ENCODE assay signal across 23 cellular contexts in genomic region chr13:80577951-80578670, GRCh38.
A peak's percentile ranks its signal among the peaks of the same experiment; 100 is the strongest.
DNase-seq lines count a peak whose midpoint lies in the region; ATAC-seq, FAIRE-seq and TF ChIP-seq lines count a peak whose summit lies in the region.
"Had no signal": no experiment of that assay in that cellular context is flagged by ENCODE, and none has a peak within 500 bp of the region (broad histone marks: within the 10 kb centered on the region; RNA-seq: fewer than 3 reads in every experiment).

No MANE protein-coding gene starts in this region.

- H3K27ac ChIP-seq in GM23338 (ENCODE audit: low read depth) (no peak overlapping the region), endothelial cell of umbilical vein (ENCODE audit: insufficient read depth, low read depth, low read length) (no peak overlapping the region), mammary epithelial cell (ENCODE audit: insufficient read depth, low read depth, low read length) (no peak overlapping the region)
- H3K27ac ChIP-seq: adrenal gland, breast epithelium, testis, vagina had no signal

- H3K36me3 ChIP-seq in GM23338 (ENCODE audit: insufficient read depth): no peaks in the 10 kb centered on the region
- H3K36me3 ChIP-seq in endothelial cell of umbilical vein (ENCODE audit: control insufficient read depth in 2 of 2, extremely low read depth in 1 of 2, insufficient read depth in 2 of 2, low read length in 2 of 2): no peaks in the 10 kb centered on the region
- no peaks in the 10 kb centered on the region for H3K36me3 ChIP-seq in mammary epithelial cell (ENCODE audit: insufficient read depth, low read length)
- H3K36me3 ChIP-seq: adrenal gland, breast epithelium, vagina had no signal

- no peaks in the 10 kb centered on the region for H4K20me1 ChIP-seq in GM23338 (replicated peaks; ENCODE audit: insufficient read depth)
- H4K20me1 ChIP-seq in endothelial cell of umbilical vein (replicated peaks; ENCODE audit: control insufficient read depth, extremely low read depth, insufficient read depth, low read length): no peaks in the 10 kb centered on the region
- no peaks in the 10 kb centered on the region for H4K20me1 ChIP-seq in mammary epithelial cell (ENCODE audit: insufficient read depth, low read length)

- peak in 1 of 2 experiments; percentile 13; a peak in 1 of 4 replicates for TF ChIP-seq CTCF in GM23338 (conservative IDR thresholded peaks at IDR 0.05; ENCODE audit: low read depth in 2 of 2)
- TF ChIP-seq CTCF in endothelial cell of umbilical vein (IDR thresholded peaks at IDR 0.05; ENCODE audit: extremely low read depth in 1 of 2, insufficient read depth in 1 of 2, low read depth in 1 of 2, low read length in 2 of 2): no peak
- no peak for TF ChIP-seq CTCF in retinal pigment epithelial cell (conservative IDR thresholded peaks at IDR 0.05; ENCODE audit: low read depth, low read length)
- no peak for TF ChIP-seq CTCF in mammary epithelial cell (conservative IDR thresholded peaks at IDR 0.05 in 1 of 2, IDR thresholded peaks at IDR 0.05 in 1 of 2; ENCODE audit: extremely low read depth in 1 of 2, insufficient read depth in 1 of 2, low read depth in 1 of 2, low read length in 2 of 2)

- no peak overlapping the region for H3K27ac Mint-ChIP-seq in GM23338
- H3K27ac Mint-ChIP-seq: activated CD8-positive, alpha-beta T cell treated with anti-CD3 and anti-CD28 coated beads for 36 hours; immature natural killer cell; progenitor cell of endocrine pancreas; stimulated activated memory B cell treated with anti-CD40 and anti-IgM and Interleukin-4, amounts not matched to agents 10 μg/mL and 1 μg/mL and 100 μg/mL, for 72 hours had no signal

- peaks cover 29% of the 10 kb centered on the region for H3K9me3 Mint-ChIP-seq in GM23338
- H3K9me3 Mint-ChIP-seq: activated CD8-positive, alpha-beta T cell treated with anti-CD3 and anti-CD28 coated beads for 36 hours had no signal

- intact Hi-C loops in endothelial cell of umbilical vein (cut with micrococcal nuclease) (no loop called here), mammary epithelial cell (cut with micrococcal nuclease) (no loop called here)

- H3K27me3 Mint-ChIP-seq in GM23338 (ENCODE audit: insufficient read depth, low read depth, poor library complexity): peaks cover 3% of the 10 kb centered on the region
- H3K27me3 Mint-ChIP-seq: activated CD8-positive, alpha-beta T cell treated with anti-CD3 and anti-CD28 coated beads for 36 hours; progenitor cell of endocrine pancreas; stimulated activated memory B cell treated with anti-CD40 and anti-IgM and Interleukin-4, amounts not matched to agents 10 μg/mL and 1 μg/mL and 100 μg/mL, for 72 hours had no signal

- no peaks in the 10 kb centered on the region for H3F3A ChIP-seq in GM23338 (replicated peaks; ENCODE audit: low read depth)

- dilution Hi-C loops in endothelial cell of umbilical vein (cut with MboI; ENCODE audit: extremely low pct_ligation_motif_present, low sequenced_read_pairs) (no loop called here), mammary epithelial cell (cut with HindIII; ENCODE audit: low sequenced_read_pairs) (no loop called here)

- H3K4me3 ChIP-seq in GM23338: no peak overlapping the region
- no peak overlapping the region for H3K4me3 ChIP-seq in endothelial cell of umbilical vein (replicated peaks in 1 of 3; ENCODE audit: insufficient read depth in 1 of 3, low read depth in 1 of 3, low read length in 3 of 3)
- H3K4me3 ChIP-seq in retinal pigment epithelial cell (ENCODE audit: low read length): no peak overlapping the region
- H3K4me3 ChIP-seq in mammary epithelial cell (replicated peaks in 1 of 3; ENCODE audit: insufficient read depth in 1 of 3, low read depth in 2 of 3, low read length in 3 of 3): no peak overlapping the region
- H3K4me3 ChIP-seq: adrenal gland, breast epithelium, GM12878, testis, vagina had no signal

- no peaks in the 10 kb centered on the region for H3K9me1 ChIP-seq in endothelial cell of umbilical vein (replicated peaks; ENCODE audit: control insufficient read depth, extremely low read depth, insufficient read depth, low read length)

- H3K4me1 ChIP-seq in GM23338 (ENCODE audit: insufficient read depth) (peaks cover 17% of the 10 kb centered on the region), endothelial cell of umbilical vein (ENCODE audit: control insufficient read depth, extremely low read depth, insufficient read depth, low read length) (peaks cover 4% of the 10 kb centered on the region), mammary epithelial cell (ENCODE audit: insufficient read depth, low read length) (no peaks in the 10 kb centered on the region)
- H3K4me1 ChIP-seq: adrenal gland, breast epithelium, testis had no signal

- H3K9ac ChIP-seq in endothelial cell of umbilical vein (replicated peaks; ENCODE audit: extremely low read depth, insufficient read depth, low read length) (no peak overlapping the region), mammary epithelial cell (ENCODE audit: insufficient read depth, low read length) (no peak overlapping the region)

- FAIRE-seq in endothelial cell of umbilical vein (lab: Jason Lieb, UNC): no peak
- FAIRE-seq: GM12878, RCC 7860 had no signal

- H3K36me3 Mint-ChIP-seq in GM23338 (ENCODE audit: low read depth): peaks cover 25% of the 10 kb centered on the region; the same call in 2 of the 3 replicates
- H3K36me3 Mint-ChIP-seq: stimulated activated memory B cell treated with anti-CD40 and anti-IgM and Interleukin-4, amounts not matched to agents 10 μg/mL and 1 μg/mL and 100 μg/mL, for 72 hours had no signal

- WGBS in mammary epithelial cell (ENCODE audit: low coverage, missing lambda C conversion rate): 89% methylated on average over 8 of the region's 10 CpGs

- no peaks in the 10 kb centered on the region for H3K27me3 ChIP-seq in GM23338 (ENCODE audit: insufficient read depth)
- H3K27me3 ChIP-seq in endothelial cell of umbilical vein (ENCODE audit: control insufficient read depth in 2 of 2, insufficient read depth in 2 of 2, low read length in 2 of 2): no peaks in the 10 kb centered on the region
- H3K27me3 ChIP-seq in mammary epithelial cell (ENCODE audit: insufficient read depth, low read length): no peaks in the 10 kb centered on the region
- H3K27me3 ChIP-seq: adrenal gland, breast epithelium, testis, vagina had no signal

- peaks cover 7% of the 10 kb centered on the region; the same call in 2 of the 3 replicates for H3K4me1 Mint-ChIP-seq in GM23338
- H3K4me1 Mint-ChIP-seq: immature natural killer cell; stimulated activated memory B cell treated with anti-CD40 and anti-IgM and Interleukin-4, amounts not matched to agents 10 μg/mL and 1 μg/mL and 100 μg/mL, for 72 hours had no signal

- in situ Hi-C loops in mammary epithelial cell (cut with MboI; ENCODE audit: low sequenced_read_pairs in 2 of 2): no loop called here

- DNase-seq in GM23338 (ENCODE audit: low spot score) (no peak), NCI-H82 (lab: John Stamatoyannopoulos, UW) (peak; percentile 99), endothelial cell of umbilical vein (ENCODE audit: low read depth, low spot score) (no peak), retinal pigment epithelial cell (ENCODE audit: low read depth) (peak; percentile 24), HuH-7 (ENCODE audit: low spot score) (no peak), mammary epithelial cell (no peak), NCI-H2029 treated with DMSO at 0.1 percent for 48 hours (lab: John Stamatoyannopoulos, UW) (no peak)
- DNase-seq: activated CD8-positive, alpha-beta T cell treated with anti-CD3 and anti-CD28 coated beads for 36 hours; activated T-cell treated with anti-CD3 and anti-CD28 coated beads, Interleukin-2, amount 50 U/mL, for 1 hour; immature natural killer cell; NCI-H1048; NCI-H187 treated with DMSO at 0.1 percent for 48 hours; NCI-H446; stimulated activated CD4-positive, alpha-beta T cell treated with anti-CD3 and anti-CD28 coated beads, Interleukin-2, amount 100 ng/mL, for 24 hours; T-helper 9 cell; testis had no signal

- BruUV-seq in endothelial cell of umbilical vein (replicated peaks; lab: Mats Ljungman, UMichigan) (no TSS peak), mammary epithelial cell (replicated peaks; lab: Mats Ljungman, UMichigan) (no TSS peak)

- H3K4me3 Mint-ChIP-seq in GM23338: no peak overlapping the region
- H3K4me3 Mint-ChIP-seq: activated CD8-positive, alpha-beta T cell treated with anti-CD3 and anti-CD28 coated beads for 36 hours; immature natural killer cell; stimulated activated memory B cell treated with anti-CD40 and anti-IgM and Interleukin-4, amounts not matched to agents 10 μg/mL and 1 μg/mL and 100 μg/mL, for 72 hours had no signal

- H3K9me2 ChIP-seq in GM23338 (ENCODE audit: insufficient read depth): peaks cover 4% of the 10 kb centered on the region

- CTCF ChIA-PET in endothelial cell of umbilical vein (lab: Charles Lee) (interaction anchor here (1.1 to 1.3 kb wide), 3 partner anchors 14 to 218 kb away, joined by 3 to 6 read pairs (median 3); no protein-coding TSS in a partner anchor), mammary epithelial cell (lab: Charles Lee; ENCODE audit: low non-redundant PET) (interaction anchor here (0.7 kb wide), 1 partner anchor 17 kb away, joined by 4 read pairs; no protein-coding TSS in a partner anchor)

- TF ChIP-seq POLR2A in endothelial cell of umbilical vein (IDR thresholded peaks at IDR 0.05; ENCODE audit: low read depth, low read length): no peak

- H3K79me2 ChIP-seq in GM23338 (replicated peaks; ENCODE audit: insufficient read depth): no peaks in the 10 kb centered on the region
- H3K79me2 ChIP-seq in endothelial cell of umbilical vein (ENCODE audit: control insufficient read depth, insufficient read depth, low read length): no peaks in the 10 kb centered on the region
- no peaks in the 10 kb centered on the region for H3K79me2 ChIP-seq in mammary epithelial cell (ENCODE audit: insufficient read depth, low read length)

- peak overlapping the region; percentile 47; the same call in 1 of the 2 replicates for H2AFZ ChIP-seq in GM23338
- no peak overlapping the region for H2AFZ ChIP-seq in endothelial cell of umbilical vein (ENCODE audit: low read depth, low read length)
- no peak overlapping the region for H2AFZ ChIP-seq in mammary epithelial cell (ENCODE audit: low read depth, low read length)

- POLR2A ChIA-PET in endothelial cell of umbilical vein (lab: Charles Lee): no interaction called here

- no peaks in the 10 kb centered on the region for H3K9me3 ChIP-seq in endothelial cell of umbilical vein (replicated peaks; ENCODE audit: control insufficient read depth, insufficient read depth, low read length)
- no peaks in the 10 kb centered on the region for H3K9me3 ChIP-seq in mammary epithelial cell (replicated peaks; ENCODE audit: insufficient read depth, low read length)
- H3K9me3 ChIP-seq: adrenal gland, breast epithelium, testis, vagina had no signal

- ATAC-seq in GM23338: no peak
- ATAC-seq: activated CD8-positive, alpha-beta T cell treated with anti-CD3 and anti-CD28 coated beads for 36 hours; GM12878; stimulated activated memory B cell treated with anti-CD40 and anti-IgM and Interleukin-4, amounts not matched to agents 10 μg/mL and 1 μg/mL and 100 μg/mL, for 72 hours had no signal

- H3K4me2 ChIP-seq in GM23338: no peak overlapping the region
- peak overlapping the region; percentile 35 for H3K4me2 ChIP-seq in endothelial cell of umbilical vein (ENCODE audit: insufficient read depth, low read length)
- H3K4me2 ChIP-seq in mammary epithelial cell (ENCODE audit: insufficient read depth, low read depth, low read length): no peak overlapping the region

TF ChIP-seq in GM23338, 12 proteins besides CTCF, POLR2A, EP300 and RAD21 (continues in another document):
- TF ChIP-seq ZNF331 (CRISPR knock-in tag; IDR thresholded peaks at IDR 0.05; ENCODE audit: low read depth): no peak

Comparison
In these comparisons a context has a peak if more than half of its experiments do, and no peak if none do; other contexts are left out.
1. DNase-seq: peak in NCI-H82 (single experiment) and retinal pigment epithelial cell (single experiment); none in GM23338 (single experiment), endothelial cell of umbilical vein (single experiment), HuH-7 (single experiment), mammary epithelial cell (single experiment) and NCI-H2029 treated with DMSO at 0.1 percent for 48 hours (single experiment).